Comparison of ENCODE assay signal across 14 cellular contexts in the genomic region with DNA sequence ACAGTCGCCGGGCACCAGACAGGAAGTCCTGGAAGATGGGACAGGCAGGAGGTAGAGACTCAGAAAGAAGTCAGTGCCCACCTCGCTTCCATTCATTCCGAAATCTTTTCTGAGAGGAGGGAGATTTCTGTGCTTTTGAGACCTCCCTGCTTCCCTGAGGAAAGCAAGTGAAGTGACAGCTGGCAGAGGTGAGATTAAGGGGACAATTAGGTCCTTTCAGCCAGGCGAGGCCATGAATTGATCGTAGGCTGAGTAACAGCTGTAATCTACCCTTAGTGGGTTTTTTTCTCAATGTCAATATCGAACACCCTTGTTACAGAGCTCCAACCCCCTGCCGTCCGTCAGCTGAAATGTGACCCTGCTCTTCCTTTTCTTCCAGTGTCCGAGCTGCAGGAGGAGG.
"Had no signal": no experiment of that assay in that cellular context is flagged by ENCODE, and none has a peak within 500 bp of the region (broad histone marks: within the 10 kb centered on the region; RNA-seq: fewer than 3 reads in every experiment).

No MANE protein-coding gene starts in this region.

- H3K27me3 Mint-ChIP-seq: activated CD4-positive, alpha-beta memory T cell treated with anti-CD3 and anti-CD28 coated beads for 36 hours; activated naive CD8-positive, alpha-beta T cell treated with anti-CD3 and anti-CD28 coated beads, Interleukin-2, amount 10 ng/mL, durations not matched to agents 7 days and 5 days had no signal

- DNase-seq: activated CD4-positive, alpha-beta memory T cell treated with anti-CD3 and anti-CD28 coated beads for 36 hours; activated CD8-positive, alpha-beta memory T cell treated with anti-CD3 and anti-CD28 coated beads, Interleukin-2, amount 50 U/mL, for 4 hours; activated naive CD8-positive, alpha-beta T cell treated with anti-CD3 and anti-CD28 coated beads, Interleukin-2, amount 10 ng/mL, durations not matched to agents 7 days and 5 days; activated T-cell treated with anti-CD3 and anti-CD28 coated beads, Interleukin-2, amount 50 U/mL, for 72 hours; anterior cingulate cortex; left ventricle myocardium superior; nucleus accumbens; stimulated activated CD4-positive, alpha-beta T cell treated with anti-CD3 and anti-CD28 coated beads, Interleukin-12 subunit alpha, Interleukin-12 subunit beta, amount 100 ng/mL, for 4 hours; stimulated activated naive CD4-positive, alpha-beta T cell; T-cell; T1000; testis had no signal

- H3K27me3 ChIP-seq: testis, vagina had no signal

- H3K4me1 Mint-ChIP-seq: activated naive CD8-positive, alpha-beta T cell treated with anti-CD3 and anti-CD28 coated beads, Interleukin-2, amount 10 ng/mL, durations not matched to agents 7 days and 5 days; T-cell had no signal

- H3K4me3 ChIP-seq: prostate gland, testis, vagina had no signal

- H3K27ac Mint-ChIP-seq: activated CD4-positive, alpha-beta memory T cell treated with anti-CD3 and anti-CD28 coated beads for 36 hours; activated naive CD8-positive, alpha-beta T cell treated with anti-CD3 and anti-CD28 coated beads, Interleukin-2, amount 10 ng/mL, durations not matched to agents 7 days and 5 days; activated T-cell treated with anti-CD3 and anti-CD28 coated beads, Interleukin-2, amount 50 U/mL, for 72 hours; T-cell had no signal

- H3K4me3 Mint-ChIP-seq: activated CD4-positive, alpha-beta memory T cell treated with anti-CD3 and anti-CD28 coated beads for 36 hours; activated naive CD8-positive, alpha-beta T cell treated with anti-CD3 and anti-CD28 coated beads, Interleukin-2, amount 10 ng/mL, durations not matched to agents 7 days and 5 days; activated T-cell treated with anti-CD3 and anti-CD28 coated beads, Interleukin-2, amount 50 U/mL, for 72 hours; T-cell had no signal

- ATAC-seq: activated T-cell treated with anti-CD3 and anti-CD28 coated beads, Interleukin-2, amount 50 U/mL, for 72 hours; T-cell had no signal

- H3K9me3 ChIP-seq: prostate gland, testis, vagina had no signal

- H3K9me3 Mint-ChIP-seq: activated CD4-positive, alpha-beta memory T cell treated with anti-CD3 and anti-CD28 coated beads for 36 hours; activated naive CD8-positive, alpha-beta T cell treated with anti-CD3 and anti-CD28 coated beads, Interleukin-2, amount 10 ng/mL, durations not matched to agents 7 days and 5 days; activated T-cell treated with anti-CD3 and anti-CD28 coated beads, Interleukin-2, amount 50 U/mL, for 72 hours; T-cell had no signal

- H3K27ac ChIP-seq: testis had no signal

- H3K36me3 ChIP-seq: prostate gland had no signal

- H3K4me1 ChIP-seq: prostate gland had no signal

- H3K36me3 Mint-ChIP-seq: activated CD4-positive, alpha-beta memory T cell treated with anti-CD3 and anti-CD28 coated beads for 36 hours; activated naive CD8-positive, alpha-beta T cell treated with anti-CD3 and anti-CD28 coated beads, Interleukin-2, amount 10 ng/mL, durations not matched to agents 7 days and 5 days; T-cell had no signal
